ENCODE assay signal across 8 cellular contexts in the genomic region with DNA sequence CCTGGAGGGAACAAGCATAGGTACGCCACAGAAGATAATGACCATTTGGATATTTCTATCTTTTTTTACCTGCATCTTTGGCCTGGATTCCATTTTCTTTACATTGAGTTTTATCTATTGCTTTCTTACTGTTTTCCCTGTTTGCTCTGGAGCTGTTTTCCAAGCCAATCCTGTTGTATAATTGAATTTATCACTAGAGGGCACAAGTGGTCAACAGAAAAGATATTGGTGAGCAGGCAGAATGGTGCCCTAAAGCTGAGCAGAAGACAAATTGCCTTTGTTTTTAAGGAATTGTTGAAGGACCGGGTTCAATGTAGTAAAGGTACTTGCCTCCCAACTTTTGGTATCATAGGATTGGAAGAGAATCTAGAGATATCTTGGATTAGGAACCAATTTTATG.
A peak's percentile ranks its signal among the peaks of the same experiment; 100 is the strongest.
DNase-seq lines count a peak whose midpoint lies in the region; ATAC-seq lines count a peak whose summit lies in the region.

No MANE protein-coding gene starts in this region.

- DNase-seq in NCI-H2196 treated with DMSO at 0.1 percent for 48 hours (lab: John Stamatoyannopoulos, UW; ENCODE audit: unreplicated experiment) (peak; percentile 8), NCI-H2196 (lab: John Stamatoyannopoulos, UW; ENCODE audit: unreplicated experiment) (no peak), NCI-H146 (lab: John Stamatoyannopoulos, UW) (peak; percentile 10), cerebellar nuclear complex (lab: John Stamatoyannopoulos, UW) (peak; percentile 1 to 63), myocyte (ENCODE audit: low read depth) (peak; percentile 55)
- DNase-seq in stimulated activated naive CD8-positive, alpha-beta T cell treated with anti-CD3 and anti-CD28 coated beads, Interleukin-15, Interleukin-2, amounts not matched to agents 100 U/mL and 50 U/mL, for 24 hours = no peak

- ATAC-seq in stimulated activated naive CD8-positive, alpha-beta T cell treated with anti-CD3 and anti-CD28 coated beads, Interleukin-15, Interleukin-2, amounts not matched to agents 100 U/mL and 50 U/mL, for 24 hours = no peak
- ATAC-seq in GM18873 (IDR thresholded peaks at IDR 0.05; ENCODE audit: low FRiP score, unreplicated experiment) (no peak), GM18498 (IDR thresholded peaks at IDR 0.05; ENCODE audit: unreplicated experiment) (no peak)

Comparison
In these comparisons a context has a peak if more than half of its experiments do, and no peak if none do; other contexts are left out.
1. DNase-seq: peak in NCI-H2196 treated with DMSO at 0.1 percent for 48 hours (single experiment), NCI-H146 (single experiment), cerebellar nuclear complex (2 of 2) and myocyte (single experiment); none in NCI-H2196 (single experiment) and stimulated activated naive CD8-positive, alpha-beta T cell treated with anti-CD3 and anti-CD28 coated beads, Interleukin-15, Interleukin-2, amounts not matched to agents 100 U/mL and 50 U/mL, for 24 hours (single experiment).